In genomic region chr21:18114735-18115134, GRCh38 we compare ENCODE assay signal across 15 cellular contexts.
A peak's percentile ranks its signal among the peaks of the same experiment; 100 is the strongest.
DNase-seq lines count a peak whose midpoint lies in the region; ATAC-seq and TF ChIP-seq lines count a peak whose summit lies in the region.
"Had no signal": no experiment of that assay in that cellular context is flagged by ENCODE, and none has a peak within 500 bp of the region (broad histone marks: within the 10 kb centered on the region; RNA-seq: fewer than 3 reads in every experiment).

No MANE protein-coding gene starts in this region.

- peak overlapping the region; percentile 11 to 83 for H3K18ac ChIP-seq in mesenchymal stem cell (ENCODE audit: low read depth in 1 of 2, low read length in 2 of 2)

- no peaks in the 10 kb centered on the region for H3K79me1 ChIP-seq in mesenchymal stem cell (replicated peaks; ENCODE audit: low read length, poor library complexity, severe bottlenecking)

- peak overlapping the region; percentile 72 for H4K8ac ChIP-seq in mesenchymal stem cell (ENCODE audit: low read length)

- H2AK5ac ChIP-seq in mesenchymal stem cell (ENCODE audit: low read length, severe bottlenecking): no peak overlapping the region

- H2BK120ac ChIP-seq in mesenchymal stem cell (ENCODE audit: low read depth, low read length): no peak overlapping the region

- POLR2A ChIA-PET in GM10248 (lab: Yijun Ruan, JAX): no interaction called here

- H2AFZ ChIP-seq in mesenchymal stem cell (ENCODE audit: low read depth, low read length): no peak overlapping the region

- H3K9ac ChIP-seq in SK-N-MC (ENCODE audit: insufficient read length) (no peak overlapping the region), mesenchymal stem cell (ENCODE audit: low read length) (no peak overlapping the region)
- H3K9ac ChIP-seq: BLaER1 treated with 17β-estradiol and CSF1 and Interleukin-3, amounts not matched to agents 10 nM and 100 nM had no signal

- TF ChIP-seq CTCF in GM10248 (IDR thresholded peaks at IDR 0.05; ENCODE audit: control extremely low read depth, extremely low read depth, low read depth, missing control alignments) (no peak), testis (IDR thresholded peaks at IDR 0.05) (no peak)

- H3K4me3 ChIP-seq in SK-N-MC (peak overlapping the region; percentile 3; the same call in 1 of the 2 replicates), mesenchymal stem cell (ENCODE audit: insufficient read depth in 1 of 2, low read depth in 1 of 2, low read length in 2 of 2) (no peak overlapping the region), testis (no peak overlapping the region)
- H3K4me3 ChIP-seq: BLaER1 treated with 17β-estradiol and CSF1 and Interleukin-3, amounts not matched to agents 10 nM and 100 nM had no signal

- WGBS in mesenchymal stem cell: 94% methylated on average over 1 of the region's 1 CpG
- WGBS in testis, 2 donors: 91 to 92% methylated on average over 1 of the region's 1 CpG

- TF ChIP-seq POLR2A in testis (IDR thresholded peaks at IDR 0.05): no peak

- intact Hi-C loops in testis (cut with DNase I; ENCODE audit: low total_unique reads): no loop called here

- CTCF ChIA-PET in GM10248 (lab: Yijun Ruan, JAX): no interaction called here

- H3K14ac ChIP-seq in mesenchymal stem cell (ENCODE audit: low read length in 2 of 2): no peak overlapping the region

- ATAC-seq in GM19455 (IDR thresholded peaks at IDR 0.05; ENCODE audit: unreplicated experiment): no peak
- ATAC-seq in activated CD4-positive, CD25-positive, alpha-beta regulatory T cell treated with anti-CD3 and anti-CD28 coated beads, Interleukin-2, amount 50 U/mL, for 24 hours: no peak
- ATAC-seq: CD8-positive, alpha-beta T cell; HepG2 had no signal

- no peak overlapping the region for H3K23ac ChIP-seq in mesenchymal stem cell (ENCODE audit: low read length in 2 of 2)

- H3K4me1 ChIP-seq in mesenchymal stem cell (ENCODE audit: control insufficient read depth, insufficient read depth, low read depth, low read length): no peaks in the 10 kb centered on the region
- H3K4me1 ChIP-seq in testis: no peaks in the 10 kb centered on the region
- H3K4me1 ChIP-seq: BLaER1 treated with 17β-estradiol and CSF1 and Interleukin-3, amounts not matched to agents 10 nM and 100 nM had no signal

- H3K27me3 ChIP-seq in mesenchymal stem cell (ENCODE audit: control insufficient read depth in 1 of 2, insufficient read depth in 1 of 2, low read length in 2 of 2) (no peaks in the 10 kb centered on the region), testis (no peaks in the 10 kb centered on the region)
- H3K27me3 ChIP-seq: BLaER1 treated with 17β-estradiol and CSF1 and Interleukin-3, amounts not matched to agents 10 nM and 100 nM had no signal

- peak; percentile 1 for DNase-seq in COLO829 (ENCODE audit: low spot score)
- DNase-seq in SK-N-MC (ENCODE audit: low read depth, low spot score): peak; percentile 24
- peak; percentile 75 for DNase-seq in mesenchymal stem cell
- peak; percentile 32 for DNase-seq in superior temporal gyrus (ENCODE audit: extremely low spot score)
- DNase-seq in GM10248 (ENCODE audit: extremely low spot score): no peak
- DNase-seq in testis: no peak
- DNase-seq: 8988T; CD8-positive, alpha-beta T cell; COR-L47; DMS 273 treated with DMSO at 0.1 percent for 48 hours; H9 had no signal

- no peak overlapping the region for H2BK5ac ChIP-seq in mesenchymal stem cell (ENCODE audit: low read depth, low read length, poor library complexity, severe bottlenecking)

- H3K27ac ChIP-seq in SK-N-MC (peak overlapping the region; percentile 56), mesenchymal stem cell (ENCODE audit: low read length, poor library complexity, severe bottlenecking) (no peak overlapping the region), testis (no peak overlapping the region)
- H3K27ac ChIP-seq: BLaER1 treated with 17β-estradiol and CSF1 and Interleukin-3, amounts not matched to agents 10 nM and 100 nM had no signal

- H3K36me3 ChIP-seq in SK-N-MC (ENCODE audit: insufficient read depth, low read length) (no peaks in the 10 kb centered on the region), mesenchymal stem cell (ENCODE audit: control insufficient read depth in 1 of 2, insufficient read depth in 2 of 2, low read depth in 1 of 2, low read length in 2 of 2) (no peaks in the 10 kb centered on the region), testis (ENCODE audit: low read depth, missing control alignments) (no peaks in the 10 kb centered on the region)
- H3K36me3 ChIP-seq: BLaER1 treated with 17β-estradiol and CSF1 and Interleukin-3, amounts not matched to agents 10 nM and 100 nM had no signal

- no peak overlapping the region for H3K4me2 ChIP-seq in mesenchymal stem cell (ENCODE audit: low read length, poor library complexity, severe bottlenecking)
- H3K4me2 ChIP-seq: BLaER1 treated with 17β-estradiol and CSF1 and Interleukin-3, amounts not matched to agents 10 nM and 100 nM had no signal

- H2BK15ac ChIP-seq in mesenchymal stem cell (ENCODE audit: low read depth, poor library complexity, severe bottlenecking): no peak overlapping the region

- H3K4ac ChIP-seq in mesenchymal stem cell (ENCODE audit: low read depth in 1 of 2, low read length in 2 of 2): no peak overlapping the region

- H3K9me3 ChIP-seq in SK-N-MC (ENCODE audit: low read depth, low read length) (no peaks in the 10 kb centered on the region), mesenchymal stem cell (ENCODE audit: control insufficient read depth, low read length) (no peaks in the 10 kb centered on the region), testis (no peaks in the 10 kb centered on the region)
- H3K9me3 ChIP-seq: BLaER1 treated with 17β-estradiol and CSF1 and Interleukin-3, amounts not matched to agents 10 nM and 100 nM had no signal

- no peak overlapping the region for H2BK12ac ChIP-seq in mesenchymal stem cell (ENCODE audit: low read length in 2 of 2)

- no peak overlapping the region for H4K91ac ChIP-seq in mesenchymal stem cell (ENCODE audit: low read length)

Comparison
In these comparisons a context has a peak if more than half of its experiments do, and no peak if none do; other contexts are left out.
1. DNase-seq: peak in COLO829 (single experiment), SK-N-MC (single experiment), mesenchymal stem cell (single experiment) and superior temporal gyrus (single experiment); none in GM10248 (single experiment) and testis (single experiment).